24 cellular contexts compared by ENCODE assay signal in genomic region chr2:20415511-20415918, GRCh38. TPM values are rescaled to one million over a fixed set of nuclear protein-coding genes. Genes with fewer than 3 reads are reported as not detected.
DNase-seq lines count a peak whose midpoint lies in the region; ATAC-seq and TF ChIP-seq lines count a peak whose summit lies in the region.
"Had no signal": no experiment of that assay in that cellular context is flagged by ENCODE, and none has a peak within 500 bp of the region (broad histone marks: within the 10 kb centered on the region; RNA-seq: fewer than 3 reads in every experiment).

No MANE protein-coding gene starts in this region.

- TF ChIP-seq CTCF in fibroblast of the aortic adventitia (IDR thresholded peaks at IDR 0.05; ENCODE audit: insufficient read depth, low read length) (no peak), sigmoid colon (IDR thresholded peaks at IDR 0.05) (no peak)

- intact Hi-C loops in sigmoid colon (cut with DNase I) = no loop called here

- in situ Hi-C loops in KBM-7 (cut with MboI; ENCODE audit: low pct_unique_long_range_greater_than_20kb, low sequenced_read_pairs) = no loop called here

- no peaks in the 10 kb centered on the region for H3K9me3 ChIP-seq in SJSA1 (replicated peaks)
- H3K9me3 ChIP-seq in sigmoid colon = no peaks in the 10 kb centered on the region
- H3K9me3 ChIP-seq: esophagus muscularis mucosa, right atrium auricular region, upper lobe of left lung had no signal

- 51 to 62% methylated on average over 2 of the region's 2 CpGs for WGBS in sigmoid colon, 2 donors

- H3K27ac ChIP-seq in SJSA1 (no peak overlapping the region), sigmoid colon (no peak overlapping the region)
- H3K27ac ChIP-seq: brain microvascular endothelial cell, esophagus muscularis mucosa, right atrium auricular region, upper lobe of left lung had no signal

- H3K27me3 ChIP-seq in SJSA1 (replicated peaks) (no peaks in the 10 kb centered on the region), sigmoid colon (no peaks in the 10 kb centered on the region)
- H3K27me3 ChIP-seq: brain microvascular endothelial cell, esophagus muscularis mucosa, right atrium auricular region, upper lobe of left lung had no signal

- H3K4me3 ChIP-seq in SJSA1 (no peak overlapping the region), fibroblast of the aortic adventitia (ENCODE audit: low read depth, low read length) (no peak overlapping the region), sigmoid colon (no peak overlapping the region)
- H3K4me3 ChIP-seq: esophagus muscularis mucosa, right atrium auricular region, upper lobe of left lung had no signal

- no peak for ATAC-seq in HG02588 (IDR thresholded peaks at IDR 0.05; ENCODE audit: unreplicated experiment)
- ATAC-seq: left lobe of liver; stimulated activated naive CD8-positive, alpha-beta T cell treated with anti-CD3 and anti-CD28 coated beads, Interleukin-15, amount 100 ng/mL, for 72 hours had no signal

- H3K4me1 ChIP-seq in SJSA1 (replicated peaks) = peaks cover 28% of the 10 kb centered on the region
- peaks cover 0 to 31% (median 20%) of the 10 kb centered on the region in 4 donors for H3K4me1 ChIP-seq in sigmoid colon
- H3K4me1 ChIP-seq: right atrium auricular region had no signal

- peak; percentile 7 to 34 for DNase-seq in NCI-H526 (lab: John Stamatoyannopoulos, UW)
- DNase-seq in NCI-H526 treated with DMSO at 0.1 percent for 48 hours (lab: John Stamatoyannopoulos, UW) = no peak
- peak; percentile 31 to 73 for DNase-seq in SJSA1 (ENCODE audit: low read depth in 1 of 2, low spot score in 2 of 2)
- peak; percentile 33 for DNase-seq in fibroblast of the aortic adventitia (ENCODE audit: low read depth)
- peak; percentile 45 for DNase-seq in sigmoid colon
- DNase-seq in NCI-H774 (lab: John Stamatoyannopoulos, UW) = no peak
- DNase-seq in KBM-7 = no peak
- DNase-seq: activated CD4-positive, alpha-beta T cell treated with anti-CD3 and anti-CD28 coated beads for 48 hours; activated naive CD8-positive, alpha-beta T cell treated with anti-CD3 and anti-CD28 coated beads for 36 hours; brain microvascular endothelial cell; CD4-positive, alpha-beta T cell; DMS79 treated with DMSO at 0.1 percent for 48 hours; HCEC 1CT; hippocampal formation; Kasumi-1; NCI-H187; NCI-H510A treated with DMSO at 0.1 percent for 48 hours; occipital lobe; stimulated activated naive CD8-positive, alpha-beta T cell treated with anti-CD3 and anti-CD28 coated beads, Interleukin-15, amount 100 ng/mL, for 72 hours had no signal

- no peak for TF ChIP-seq POLR2A in sigmoid colon (IDR thresholded peaks at IDR 0.05)

- H3K36me3 ChIP-seq in SJSA1 (no peaks in the 10 kb centered on the region), sigmoid colon (no peaks in the 10 kb centered on the region)
- H3K36me3 ChIP-seq: brain microvascular endothelial cell, esophagus muscularis mucosa, right atrium auricular region, upper lobe of left lung had no signal

- no peak for TF ChIP-seq EP300 in sigmoid colon (IDR thresholded peaks at IDR 0.05)

RNA-seq across cellular contexts. Expression of gene RHOB, which starts 31.4 kb away (rescaled TPM):
- 399 and 453 TPM in 2 replicates for total RNA-seq in SJSA1 (2014; rRNA removed; shearing (Covaris generic))
- total RNA-seq in fibroblast of the aortic adventitia (ENCODE audit: low replicate concordance) (40.5 and 82.0 TPM in 2 replicates), sigmoid colon (1,000 to 10,000 TPM in 2 of 4 donors, 100 to 1,000 TPM in 2; 753 to 1,323 (median 1,092) TPM)
- 100 to 1,000 TPM in 2 of 3 donors, 10 to 100 TPM in 1; 60.6 to 200 (median 108) TPM for polyA plus RNA-seq in sigmoid colon

Comparison
In these comparisons a context has a peak if more than half of its experiments do, and no peak if none do; other contexts are left out.
1. DNase-seq: peak in NCI-H526 (2 of 2), SJSA1 (2 of 2), fibroblast of the aortic adventitia (single experiment) and sigmoid colon (single experiment); none in NCI-H526 treated with DMSO at 0.1 percent for 48 hours (single experiment), NCI-H774 (single experiment) and KBM-7 (single experiment).